Comparison of ENCODE assay signal across 10 cellular contexts in the genomic region with DNA sequence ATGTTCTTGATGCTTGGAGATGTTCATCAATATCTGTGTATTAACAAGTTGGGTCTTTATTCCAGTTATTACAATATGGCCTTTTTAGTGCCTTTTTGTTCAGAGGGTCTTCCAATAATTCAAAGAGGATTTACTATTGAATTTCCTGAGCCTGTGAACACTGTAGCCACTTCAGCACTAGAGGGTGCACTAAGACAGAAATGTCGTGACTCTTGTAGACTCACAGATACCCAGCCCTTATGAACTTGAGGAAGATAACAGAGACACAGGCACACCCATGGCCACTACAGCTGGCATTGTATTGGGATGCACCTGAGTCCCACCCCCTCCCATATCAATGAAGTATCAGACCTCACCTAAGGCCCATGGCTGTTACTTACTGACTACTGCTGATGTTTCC. TPM values are rescaled to one million over a fixed set of nuclear protein-coding genes. Genes with fewer than 3 reads are reported as not detected.
DNase-seq lines count a peak whose midpoint lies in the region; ATAC-seq and TF ChIP-seq lines count a peak whose summit lies in the region.
"Had no signal": no experiment of that assay in that cellular context is flagged by ENCODE, and none has a peak within 500 bp of the region (broad histone marks: within the 10 kb centered on the region; RNA-seq: fewer than 3 reads in every experiment).

No MANE protein-coding gene starts in this region.

- H3K9me3 ChIP-seq in H9 (ENCODE audit: control insufficient read depth, low read depth, low read length) = no peaks in the 10 kb centered on the region
- no peaks in the 10 kb centered on the region for H3K9me3 ChIP-seq in transverse colon

- H2AK5ac ChIP-seq in H9 (ENCODE audit: insufficient read length, low read length) = no peak overlapping the region

- H3K79me1 ChIP-seq in H9 (ENCODE audit: insufficient read depth, low read depth, low read length, poor library complexity, severe bottlenecking) = no peaks in the 10 kb centered on the region

- H3K4me2 ChIP-seq in H9 (ENCODE audit: insufficient read depth, insufficient read length, low read length) = no peak overlapping the region

- CTCF ChIA-PET in activated CD8-positive, alpha-beta T cell treated with anti-CD3 and anti-CD28 coated beads, Interleukin-2, amount 10 ng/mL, durations not matched to agents 7 days and 5 days (lab: Charles Lee) = no interaction called here

- peaks cover 8 to 67% of the 10 kb centered on the region in 2 experiments for H3K9me3 Mint-ChIP-seq in H9
- peaks cover 0 to 3% (median 0%) of the 10 kb centered on the region in 5 experiments for H3K9me3 Mint-ChIP-seq in brain
- peaks cover 3% of the 10 kb centered on the region for H3K9me3 Mint-ChIP-seq in activated CD8-positive, alpha-beta T cell treated with anti-CD3 and anti-CD28 coated beads, Interleukin-2, amount 10 ng/mL, durations not matched to agents 7 days and 5 days (ENCODE audit: insufficient read depth)
- H3K9me3 Mint-ChIP-seq: activated CD4-positive, alpha-beta T cell treated with anti-CD3 and anti-CD28 coated beads, Interleukin-2, amount 10 ng/mL, durations not matched to agents 24 days and 14 days had no signal

- H2BK5ac ChIP-seq in H9 (ENCODE audit: insufficient read length, low read length) = no peak overlapping the region

- no peak for TF ChIP-seq POLR2A in transverse colon (IDR thresholded peaks at IDR 0.05)

- H3K4me1 ChIP-seq in H9 (ENCODE audit: insufficient read depth, low read length) (no peaks in the 10 kb centered on the region; the same call in 1 of the 2 replicates), transverse colon (no peaks in the 10 kb centered on the region)

- no peak overlapping the region for H2BK12ac ChIP-seq in H9 (ENCODE audit: insufficient read length, low read depth, low read length)

- no peak overlapping the region for H2BK15ac ChIP-seq in H9 (ENCODE audit: low read depth, low read length)

- H3K4me3 ChIP-seq in transverse colon = no peak overlapping the region

- no peaks in the 10 kb centered on the region for H3K79me2 ChIP-seq in H9 (ENCODE audit: insufficient read depth, low read length)

- H3K4me3 Mint-ChIP-seq in H9 = no peak overlapping the region
- no peak overlapping the region for H3K4me3 Mint-ChIP-seq in brain
- H3K4me3 Mint-ChIP-seq in activated CD8-positive, alpha-beta T cell treated with anti-CD3 and anti-CD28 coated beads, Interleukin-2, amount 10 ng/mL, durations not matched to agents 7 days and 5 days = no peak overlapping the region
- H3K4me3 Mint-ChIP-seq: activated CD4-positive, alpha-beta T cell treated with anti-CD3 and anti-CD28 coated beads, Interleukin-2, amount 10 ng/mL, durations not matched to agents 24 days and 14 days had no signal

- no peak for ATAC-seq in activated CD8-positive, alpha-beta T cell treated with anti-CD3 and anti-CD28 coated beads, Interleukin-2, amount 10 ng/mL, durations not matched to agents 7 days and 5 days

- no peaks in the 10 kb centered on the region for H3K27me3 Mint-ChIP-seq in H9 (ENCODE audit: low read depth)
- no peaks in the 10 kb centered on the region for H3K27me3 Mint-ChIP-seq in brain
- no peaks in the 10 kb centered on the region for H3K27me3 Mint-ChIP-seq in activated CD8-positive, alpha-beta T cell treated with anti-CD3 and anti-CD28 coated beads, Interleukin-2, amount 10 ng/mL, durations not matched to agents 7 days and 5 days (ENCODE audit: low read depth)
- H3K27me3 Mint-ChIP-seq: activated CD4-positive, alpha-beta T cell treated with anti-CD3 and anti-CD28 coated beads, Interleukin-2, amount 10 ng/mL, durations not matched to agents 24 days and 14 days had no signal

- no peak overlapping the region for H3K56ac ChIP-seq in H9 (ENCODE audit: insufficient read length, low read depth, low read length)

- intact Hi-C loops in transverse colon (cut with DNase I; ENCODE audit: low total_unique reads) = no loop called here

- H4K8ac ChIP-seq in H9 (replicated peaks; ENCODE audit: insufficient read length, low read depth, low read length) = no peak overlapping the region

- H3K27me3 ChIP-seq in H9 (ENCODE audit: insufficient read depth, low read length) (no peaks in the 10 kb centered on the region), transverse colon (no peaks in the 10 kb centered on the region)

- H3K36me3 Mint-ChIP-seq in H9 (ENCODE audit: insufficient read depth in 1 of 3, low read depth in 3 of 3) = no peaks in the 10 kb centered on the region; a peak in 1 of 7 replicates
- no peaks in the 10 kb centered on the region for H3K36me3 Mint-ChIP-seq in brain
- H3K36me3 Mint-ChIP-seq in activated CD8-positive, alpha-beta T cell treated with anti-CD3 and anti-CD28 coated beads, Interleukin-2, amount 10 ng/mL, durations not matched to agents 7 days and 5 days (ENCODE audit: low read depth) = no peaks in the 10 kb centered on the region

- H3K27ac ChIP-seq in H9 (ENCODE audit: insufficient read length, low read depth, low read length) = no peak overlapping the region
- H3K27ac ChIP-seq in transverse colon = no peak overlapping the region

- H3K14ac ChIP-seq in H9 (ENCODE audit: insufficient read depth, low read length) = no peak overlapping the region

- H3K4ac ChIP-seq in H9 (ENCODE audit: low read depth, low read length) = no peak overlapping the region

- H3K18ac ChIP-seq in H9 (ENCODE audit: insufficient read length, low read depth, low read length) = no peak overlapping the region

- H3K23me2 ChIP-seq in H9 (ENCODE audit: insufficient read length, low read depth, low read length, poor library complexity, severe bottlenecking) = no peaks in the 10 kb centered on the region

- H3K9ac ChIP-seq in H9 (ENCODE audit: extremely low read depth, insufficient read length, low read length) = no peak overlapping the region

- H4K5ac ChIP-seq in H9 (ENCODE audit: insufficient read length, low read depth, low read length) = no peak overlapping the region

- H3K27ac Mint-ChIP-seq in H9 (no peak overlapping the region), brain (no peak overlapping the region)
- no peak overlapping the region for H3K27ac Mint-ChIP-seq in activated CD8-positive, alpha-beta T cell treated with anti-CD3 and anti-CD28 coated beads, Interleukin-2, amount 10 ng/mL, durations not matched to agents 7 days and 5 days
- H3K27ac Mint-ChIP-seq: activated CD4-positive, alpha-beta T cell treated with anti-CD3 and anti-CD28 coated beads, Interleukin-2, amount 10 ng/mL, durations not matched to agents 24 days and 14 days had no signal

- no peak overlapping the region for H3T11ph ChIP-seq in H9 (ENCODE audit: low read length)

- peak; percentile 28 for DNase-seq in H9
- peak; percentile 26 for DNase-seq in NCI-H1694 (lab: John Stamatoyannopoulos, UW)
- peak; percentile 2 for DNase-seq in non-pigmented ciliary epithelial cell (ENCODE audit: low read depth)
- no peak for DNase-seq in GF-D8 (lab: John Stamatoyannopoulos, UW)
- DNase-seq in transverse colon = no peak
- DNase-seq in activated CD8-positive, alpha-beta T cell treated with anti-CD3 and anti-CD28 coated beads, Interleukin-2, amount 10 ng/mL, durations not matched to agents 7 days and 5 days = no peak
- DNase-seq: activated CD4-positive, alpha-beta T cell treated with anti-CD3 and anti-CD28 coated beads, Interleukin-2, amount 10 ng/mL, durations not matched to agents 24 days and 14 days; NCI-H187 treated with DMSO at 0.1 percent for 48 hours had no signal

- H2BK20ac ChIP-seq in H9 (ENCODE audit: low read depth, low read length, poor library complexity, severe bottlenecking) = no peak overlapping the region

- no CpG with 5 or more reads among the region's 1 CpG for WGBS in H9 (ENCODE audit: extremely low coverage, insufficient read length, low lambda C conversion rate)
- 24% methylated on average over 1 of the region's 1 CpG; no CpG with 5 or more reads in 1 of the 2 donors for WGBS in transverse colon (ENCODE audit: low coverage in 1 of 2), 2 donors

- no peak overlapping the region for H3K23ac ChIP-seq in H9 (ENCODE audit: insufficient read length, low read depth, low read length)

- no peak overlapping the region for H2BK120ac ChIP-seq in H9 (ENCODE audit: low read depth, low read length, poor library complexity, severe bottlenecking)

- TF ChIP-seq CTCF in H9 (conservative IDR thresholded peaks at IDR 0.05) = peak; percentile 75
- peak; percentile 48 to 60 for TF ChIP-seq CTCF in brain (conservative IDR thresholded peaks at IDR 0.05)
- TF ChIP-seq CTCF in transverse colon (IDR thresholded peaks at IDR 0.05) = no peak

- no peak for TF ChIP-seq EP300 in transverse colon (IDR thresholded peaks at IDR 0.05; ENCODE audit: low read depth)

- H4K91ac ChIP-seq in H9 (ENCODE audit: insufficient read length, low read depth, low read length) = no peak overlapping the region

- H3K4me1 Mint-ChIP-seq in H9 (0 out of 4 replicates have a peak, but pooled peaks cover 3% of the 10 kb centered on the region in 2 experiments), brain (no peaks in the 10 kb centered on the region)
- no peaks in the 10 kb centered on the region for H3K4me1 Mint-ChIP-seq in activated CD8-positive, alpha-beta T cell treated with anti-CD3 and anti-CD28 coated beads, Interleukin-2, amount 10 ng/mL, durations not matched to agents 7 days and 5 days (ENCODE audit: low read depth)
- H3K4me1 Mint-ChIP-seq: activated CD4-positive, alpha-beta T cell treated with anti-CD3 and anti-CD28 coated beads, Interleukin-2, amount 10 ng/mL, durations not matched to agents 24 days and 14 days had no signal

- no peaks in the 10 kb centered on the region for H4K20me1 ChIP-seq in H9 (ENCODE audit: control insufficient read depth, insufficient read depth, insufficient read length)

- H2AFZ ChIP-seq in H9 (ENCODE audit: low read length) = no peak overlapping the region

- POLR2A ChIA-PET in activated CD8-positive, alpha-beta T cell treated with anti-CD3 and anti-CD28 coated beads, Interleukin-2, amount 10 ng/mL, durations not matched to agents 7 days and 5 days (lab: Charles Lee) = no interaction called here

- in situ Hi-C loops in transverse colon (cut with MboI; ENCODE audit: low pct_ligation_motif_present in 1 of 4, low pct_unique_long_range_greater_than_20kb in 1 of 4, low sequenced_read_pairs in 3 of 4) = no loop called here

- H3K36me3 ChIP-seq in transverse colon = no peaks in the 10 kb centered on the region

RNA-seq across cellular contexts. Expression of gene ACTRT1, which starts 54.4 kb away (rescaled TPM):
- total RNA-seq in H9 (2021) = not detected in 2 replicates
- polyA plus RNA-seq in brain (ENCODE audit: insufficient read depth, low read depth, low replicate concordance) = not detected
- not detected for total RNA-seq in transverse colon
- total RNA-seq in activated CD8-positive, alpha-beta T cell treated with anti-CD3 and anti-CD28 coated beads, Interleukin-2, amount 10 ng/mL, durations not matched to agents 7 days and 5 days = not detected
- total RNA-seq: activated CD4-positive, alpha-beta T cell treated with anti-CD3 and anti-CD28 coated beads, Interleukin-2, amount 10 ng/mL, durations not matched to agents 24 days and 14 days; subcutaneous adipose tissue had no signal

Comparison
In these comparisons a context has a peak if more than half of its experiments do, and no peak if none do; other contexts are left out.
1. DNase-seq: peak in H9 (single experiment), NCI-H1694 (single experiment) and non-pigmented ciliary epithelial cell (single experiment); none in GF-D8 (single experiment), transverse colon (single experiment) and activated CD8-positive, alpha-beta T cell treated with anti-CD3 and anti-CD28 coated beads, Interleukin-2, amount 10 ng/mL, durations not matched to agents 7 days and 5 days (single experiment).
2. CTCF ChIP-seq: peak in H9 (single experiment) and brain (2 of 2); none in transverse colon (0 of 5).